In the genomic region with DNA sequence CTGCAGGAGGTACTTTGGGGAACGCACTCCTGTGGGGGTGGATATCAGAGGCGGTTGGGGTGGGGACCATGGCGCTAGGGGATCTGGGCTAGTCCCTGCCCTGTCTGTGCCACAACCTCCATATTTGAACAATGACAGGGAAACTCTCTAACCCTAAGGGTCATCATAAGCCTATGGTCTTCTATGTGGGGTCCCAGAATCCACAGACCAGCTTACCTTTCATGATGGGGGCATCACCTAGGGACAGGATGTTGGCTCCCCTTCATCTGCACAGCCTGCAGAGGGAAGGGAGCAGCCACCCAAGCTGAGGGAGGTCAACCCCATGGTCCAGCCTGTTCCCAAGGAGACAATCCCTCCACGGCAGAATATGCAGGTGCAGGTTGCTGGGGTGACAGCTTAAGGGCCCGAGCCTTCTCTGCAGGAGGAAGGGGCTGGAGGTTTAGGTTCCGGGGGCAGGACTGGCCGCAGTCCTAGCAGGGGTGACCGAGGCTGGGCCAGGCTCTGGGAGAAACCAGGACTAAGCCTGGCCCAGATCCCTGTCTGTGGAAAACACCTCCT, we compare ENCODE assay signal across 9 cellular contexts. TPM values are rescaled to one million over a fixed set of nuclear protein-coding genes. Genes with fewer than 3 reads are reported as not detected.
DNase-seq lines count a peak whose midpoint lies in the region; ATAC-seq and TF ChIP-seq lines count a peak whose summit lies in the region.
"Had no signal": no experiment of that assay in that cellular context is flagged by ENCODE, and none has a peak within 500 bp of the region (broad histone marks: within the 10 kb centered on the region; RNA-seq: fewer than 3 reads in every experiment).

No MANE protein-coding gene starts in this region.

- no peak for TF ChIP-seq CTCF in DOHH2 (IDR thresholded peaks at IDR 0.05; ENCODE audit: low read depth, low read length, poor library complexity, severe bottlenecking)
- no peak for TF ChIP-seq CTCF in RWPE1 (conservative IDR thresholded peaks at IDR 0.05; ENCODE audit: low read depth)
- TF ChIP-seq CTCF in prostate gland (IDR thresholded peaks at IDR 0.05): no peak

- peak overlapping the region; percentile 83 for H3K4me3 ChIP-seq in DOHH2 (ENCODE audit: low read length)
- H3K4me3 ChIP-seq in esophagus (ENCODE audit: low read depth in 1 of 2, low read length in 2 of 2): no peak overlapping the region
- peak overlapping the region; percentile 93 to 98 for H3K4me3 ChIP-seq in prostate gland
- no peak overlapping the region for H3K4me3 ChIP-seq in MG63

- H3K27ac ChIP-seq in DOHH2 (ENCODE audit: low read depth, low read length): no peak overlapping the region
- H3K27ac ChIP-seq in RWPE1: peak overlapping the region; percentile 98
- H3K27ac ChIP-seq in esophagus (ENCODE audit: low read depth in 2 of 2, low read length in 1 of 2): peak overlapping the region; percentile 90 to 94
- peak overlapping the region; percentile 95 for H3K27ac ChIP-seq in prostate gland

- H3K9me3 ChIP-seq in DOHH2 (ENCODE audit: control insufficient read depth, insufficient read depth, low read length) (no peaks in the 10 kb centered on the region), esophagus (ENCODE audit: control insufficient read depth in 2 of 2, insufficient read depth in 1 of 2, low read depth in 1 of 2, low read length in 1 of 2) (no peaks in the 10 kb centered on the region), prostate gland (no peaks in the 10 kb centered on the region), MG63 (no peaks in the 10 kb centered on the region)

- H3K36me3 ChIP-seq in DOHH2 (ENCODE audit: control insufficient read depth, low read length) (peaks cover 7% of the 10 kb centered on the region; the same call in 1 of the 2 replicates), esophagus (ENCODE audit: control insufficient read depth in 2 of 2, insufficient read depth in 2 of 2, low read length in 1 of 2) (peaks cover 0 to 11% of the 10 kb centered on the region in 2 donors), prostate gland (no peaks in the 10 kb centered on the region), MG63 (peaks cover 6% of the 10 kb centered on the region; the same call in 1 of the 2 replicates)

- WGBS in esophagus, 2 donors: 53 to 63% methylated on average over 8 of the region's 8 CpGs
- WGBS in prostate gland: 53% methylated on average over 8 of the region's 8 CpGs

- no peak for DNase-seq in RWPE1 (ENCODE audit: low spot score)
- DNase-seq in prostate gland (ENCODE audit: low spot score): no peak
- DNase-seq in dermis blood vessel endothelial cell: no peak
- no peak for DNase-seq in NCI-H446 treated with DMSO at 0.1 percent for 48 hours (lab: John Stamatoyannopoulos, UW)
- DNase-seq in MG63: no peak
- DNase-seq: NCI-H1417 treated with DMSO at 0.1 percent for 48 hours had no signal

- POLR2A ChIA-PET in RWPE1 (lab: Yijun Ruan, JAX; ENCODE audit: low non-redundant PET): no interaction called here

- peaks cover 5% of the 10 kb centered on the region; the same call in 1 of the 2 replicates for H3K79me2 ChIP-seq in DOHH2 (ENCODE audit: control insufficient read depth, low read length)

- H3K4me1 ChIP-seq in DOHH2 (ENCODE audit: control insufficient read depth, low read length): peaks cover 32% of the 10 kb centered on the region
- peaks cover 6 to 20% of the 10 kb centered on the region in 2 donors for H3K4me1 ChIP-seq in esophagus (ENCODE audit: control insufficient read depth in 2 of 2, insufficient read depth in 2 of 2, low read length in 1 of 2)
- H3K4me1 ChIP-seq in prostate gland (replicated peaks): peaks cover 16% of the 10 kb centered on the region

- H3F3A ChIP-seq in DOHH2 (ENCODE audit: control insufficient read depth, insufficient read depth): peaks cover 9% of the 10 kb centered on the region

- H3K9me2 ChIP-seq in DOHH2 (replicated peaks; ENCODE audit: control insufficient read depth, low read length): no peaks in the 10 kb centered on the region

- ATAC-seq in HG03342 (IDR thresholded peaks at IDR 0.05; ENCODE audit: unreplicated experiment): no peak

- CTCF ChIA-PET in RWPE1 (lab: Yijun Ruan, JAX): interaction anchor here (1.1 to 1.7 kb wide), 2 partner anchors 9 to 49 kb away, joined by 4 to 11 read pairs; no protein-coding TSS in a partner anchor

- TF ChIP-seq POLR2A in prostate gland (IDR thresholded peaks at IDR 0.05): no peak

- H3K27me3 ChIP-seq in DOHH2 (ENCODE audit: control insufficient read depth, low read length) (no peaks in the 10 kb centered on the region), esophagus (ENCODE audit: control insufficient read depth in 1 of 2, insufficient read depth in 2 of 2, low read length in 2 of 2) (no peaks in the 10 kb centered on the region), prostate gland (replicated peaks; ENCODE audit: insufficient read depth) (no peaks in the 10 kb centered on the region), MG63 (no peaks in the 10 kb centered on the region)

- intact Hi-C loops in prostate gland (cut with DNase I): loop anchor here (10.0 kb wide), 1 partner anchor 764 kb away; a partner anchor contains a TSS

- peak overlapping the region; percentile 99 for H3K4me2 ChIP-seq in DOHH2 (ENCODE audit: low read length)

- no peaks in the 10 kb centered on the region for H4K20me1 ChIP-seq in DOHH2 (ENCODE audit: control insufficient read depth, insufficient read depth, low read depth, low read length)

RNA-seq across cellular contexts. Expression of a gene that starts 1.7 kb away (rescaled TPM):
- 10 to 100 TPM in 1 of 2 donors, 1 to 10 TPM in 1; 8.5 to 11.6 TPM for polyA plus RNA-seq in esophagus
- total RNA-seq in prostate gland (100 to 1,000 TPM in 1 of 2 donors, 10 to 100 TPM in 1; 74.6 to 114 TPM), dermis blood vessel endothelial cell (40.2 and 42.4 TPM in 2 replicates)
- 4.1 and 4.2 TPM in 2 replicates for total RNA-seq in MG63 (2014; rRNA removed; shearing (Covaris generic); ENCODE audit: low replicate concordance)

RNA-seq across cellular contexts. Expression of a gene that starts 7.0 kb away (rescaled TPM):
- 1 to 10 TPM; 6.8 to 9.6 TPM for polyA plus RNA-seq in esophagus
- 10 to 100 TPM in 1 of 2 donors, 1 to 10 TPM in 1; 10.0 to 29.1 TPM for total RNA-seq in prostate gland
- total RNA-seq in dermis blood vessel endothelial cell: 2.6 and 5.3 TPM in 2 replicates
- 0.17 and 0.76 TPM in 2 replicates for total RNA-seq in MG63 (2014; rRNA removed; shearing (Covaris generic); ENCODE audit: low replicate concordance)

RNA-seq across cellular contexts. Expression of a gene that starts 27.2 kb away (rescaled TPM):
- polyA plus RNA-seq in esophagus: 10 to 100 TPM; 10.7 to 35.6 TPM
- total RNA-seq in prostate gland (100 to 1,000 TPM in 1 of 2 donors, 10 to 100 TPM in 1; 23.5 to 125 TPM), dermis blood vessel endothelial cell (21.8 and 26.7 TPM in 2 replicates)
- 19.5 and 31.2 TPM in 2 replicates for total RNA-seq in MG63 (2014; rRNA removed; shearing (Covaris generic); ENCODE audit: low replicate concordance)

RNA-seq across cellular contexts. Expression of a gene that starts 34.4 kb away (rescaled TPM):
- polyA plus RNA-seq in esophagus: 10 to 100 TPM in 1 of 2 donors, 1 to 10 TPM in 1; 6.6 to 12.1 TPM
- 10 to 100 TPM; 10.3 to 10.7 TPM for total RNA-seq in prostate gland
- 21.0 and 26.4 TPM in 2 replicates for total RNA-seq in dermis blood vessel endothelial cell
- 2.1 and 5.0 TPM in 2 replicates for total RNA-seq in MG63 (2014; rRNA removed; shearing (Covaris generic); ENCODE audit: low replicate concordance)

RNA-seq across cellular contexts. Expression of a gene that starts 54.2 kb away (rescaled TPM):
- 1 to 10 TPM; 2.2 to 3.3 TPM for polyA plus RNA-seq in esophagus
- total RNA-seq in prostate gland (10 to 100 TPM in 1 of 2 donors, 1 to 10 TPM in 1; 9.8 to 13.9 TPM), dermis blood vessel endothelial cell (0.17 and 0.70 TPM in 2 replicates)
- total RNA-seq in MG63 (2014; rRNA removed; shearing (Covaris generic); ENCODE audit: low replicate concordance): not detected in 2 replicates

Comparison
In these comparisons a context has a peak if more than half of its experiments do, and no peak if none do; other contexts are left out.
1. H3K4me3 ChIP-seq: peak in DOHH2 (single experiment) and prostate gland (2 of 2); none in esophagus (0 of 2) and MG63 (single experiment).